Comparison of ENCODE assay signal across 12 cellular contexts in the genomic region with DNA sequence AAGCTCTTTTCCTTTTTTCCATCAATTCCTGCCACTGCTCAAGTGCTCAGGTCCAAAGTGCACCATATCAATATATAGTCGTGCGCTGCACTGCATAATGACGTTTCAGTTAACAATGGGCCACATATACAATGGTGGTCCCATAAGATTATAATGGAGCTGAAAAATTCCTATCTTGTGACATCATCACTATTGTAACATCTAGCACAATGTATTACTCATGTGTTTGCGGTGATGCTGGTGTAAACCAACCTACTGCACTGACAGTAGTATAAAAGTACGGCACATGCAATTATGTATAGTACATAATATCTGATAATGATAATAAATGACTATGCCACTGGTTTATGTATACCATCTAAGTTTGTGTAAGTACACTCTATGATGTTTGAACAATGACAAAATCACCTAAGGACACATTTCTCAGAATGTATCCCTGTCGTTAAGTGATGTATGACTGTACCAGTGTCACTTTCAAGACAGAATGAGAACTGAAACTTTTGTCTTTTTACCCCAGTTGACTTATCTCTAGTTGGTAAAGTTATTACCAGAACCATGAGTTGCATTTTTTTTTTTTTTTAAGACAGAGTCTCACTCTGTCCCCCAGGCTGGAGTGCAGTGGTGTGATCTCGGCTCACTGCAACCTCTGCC. TPM values are rescaled to one million over a fixed set of nuclear protein-coding genes. Genes with fewer than 3 reads are reported as not detected.
A peak's percentile ranks its signal among the peaks of the same experiment; 100 is the strongest.
DNase-seq lines count a peak whose midpoint lies in the region; ATAC-seq and TF ChIP-seq lines count a peak whose summit lies in the region.
"Had no signal": no experiment of that assay in that cellular context is flagged by ENCODE, and none has a peak within 500 bp of the region (broad histone marks: within the 10 kb centered on the region; RNA-seq: fewer than 3 reads in every experiment).

No MANE protein-coding gene starts in this region.

- DNase-seq in natural killer cell treated with Interleukin-12 subunit alpha and Interleukin-12 subunit beta and Interleukin-15 and Interleukin-18, amount 100 ng/mL, for 72 hours (ENCODE audit: low spot score): no peak
- DNase-seq in natural killer cell (no peak), NCI-H69 (lab: John Stamatoyannopoulos, UW) (peak; percentile 27), kidney glomerular epithelial cell (lab: John Stamatoyannopoulos, UW) (no peak), epidermal melanocyte (ENCODE audit: insufficient read length, low spot score) (no peak), RWPE1 (ENCODE audit: low spot score) (no peak)
- DNase-seq: activated naive CD8-positive, alpha-beta T cell treated with anti-CD3 and anti-CD28 coated beads, Interleukin-2, amount 10 ng/mL, durations not matched to agents 7 days and 5 days; NCI-H2029 treated with DMSO at 0.1 percent for 48 hours had no signal

- H3K27ac Mint-ChIP-seq in natural killer cell treated with Interleukin-12 subunit alpha and Interleukin-12 subunit beta and Interleukin-15 and Interleukin-18, amount 100 ng/mL, for 72 hours: peak overlapping the region in 1 of 2 donors; percentile 52
- no peak overlapping the region for H3K27ac Mint-ChIP-seq in natural killer cell
- H3K27ac Mint-ChIP-seq: activated naive CD8-positive, alpha-beta T cell treated with anti-CD3 and anti-CD28 coated beads, Interleukin-2, amount 10 ng/mL, durations not matched to agents 7 days and 5 days; T-helper 1 cell treated with Interleukin-12 subunit alpha and Interleukin-12 subunit beta and Interleukin-4 antibody, amounts not matched to agents 30 μg/mL and 1 μg/mL, for 36 hours had no signal

- CTCF ChIA-PET in RWPE1 (lab: Yijun Ruan, JAX): interaction anchor here (0.6 kb wide), 1 partner anchor 428 kb away, joined by 3 read pairs; no protein-coding TSS in a partner anchor

- TF ChIP-seq CTCF in natural killer cell (IDR thresholded peaks at IDR 0.05): no peak
- TF ChIP-seq CTCF in RWPE1 (conservative IDR thresholded peaks at IDR 0.05; ENCODE audit: low read depth): no peak

- peaks cover 0 to 6% of the 10 kb centered on the region in 2 donors for H3K4me1 Mint-ChIP-seq in natural killer cell treated with Interleukin-12 subunit alpha and Interleukin-12 subunit beta and Interleukin-15 and Interleukin-18, amount 100 ng/mL, for 72 hours (ENCODE audit: low read depth in 2 of 2)
- H3K4me1 Mint-ChIP-seq in natural killer cell: no peaks in the 10 kb centered on the region
- H3K4me1 Mint-ChIP-seq: activated naive CD8-positive, alpha-beta T cell treated with anti-CD3 and anti-CD28 coated beads, Interleukin-2, amount 10 ng/mL, durations not matched to agents 7 days and 5 days had no signal

- H3K27me3 Mint-ChIP-seq in natural killer cell treated with Interleukin-12 subunit alpha and Interleukin-12 subunit beta and Interleukin-15 and Interleukin-18, amount 100 ng/mL, for 72 hours: peaks cover 22 to 45% of the 10 kb centered on the region in 2 donors
- H3K27me3 Mint-ChIP-seq in natural killer cell (ENCODE audit: low read depth in 2 of 2): peaks cover 10 to 61% of the 10 kb centered on the region in 2 donors

- H3K9me3 Mint-ChIP-seq in natural killer cell treated with Interleukin-12 subunit alpha and Interleukin-12 subunit beta and Interleukin-15 and Interleukin-18, amount 100 ng/mL, for 72 hours: no peaks in the 10 kb centered on the region
- no peaks in the 10 kb centered on the region for H3K9me3 Mint-ChIP-seq in natural killer cell
- H3K9me3 Mint-ChIP-seq: activated naive CD8-positive, alpha-beta T cell treated with anti-CD3 and anti-CD28 coated beads, Interleukin-2, amount 10 ng/mL, durations not matched to agents 7 days and 5 days; T-helper 1 cell treated with Interleukin-12 subunit alpha and Interleukin-12 subunit beta and Interleukin-4 antibody, amounts not matched to agents 30 μg/mL and 1 μg/mL, for 36 hours had no signal

- peak; percentile 67 to 91 for ATAC-seq in natural killer cell treated with Interleukin-12 subunit alpha and Interleukin-12 subunit beta and Interleukin-15 and Interleukin-18, amount 100 ng/mL, for 72 hours
- ATAC-seq in natural killer cell (no peak), HG02763 (IDR thresholded peaks at IDR 0.05; ENCODE audit: unreplicated experiment) (peak; percentile 91), esophagus mucosa (no peak)

- H3K4me3 Mint-ChIP-seq in natural killer cell treated with Interleukin-12 subunit alpha and Interleukin-12 subunit beta and Interleukin-15 and Interleukin-18, amount 100 ng/mL, for 72 hours: peak overlapping the region; percentile 78
- no peak overlapping the region for H3K4me3 Mint-ChIP-seq in natural killer cell
- H3K4me3 Mint-ChIP-seq: activated naive CD8-positive, alpha-beta T cell treated with anti-CD3 and anti-CD28 coated beads, Interleukin-2, amount 10 ng/mL, durations not matched to agents 7 days and 5 days; T-helper 1 cell treated with Interleukin-12 subunit alpha and Interleukin-12 subunit beta and Interleukin-4 antibody, amounts not matched to agents 30 μg/mL and 1 μg/mL, for 36 hours had no signal

- H3K36me3 Mint-ChIP-seq in natural killer cell treated with Interleukin-12 subunit alpha and Interleukin-12 subunit beta and Interleukin-15 and Interleukin-18, amount 100 ng/mL, for 72 hours: no peaks in the 10 kb centered on the region
- no peaks in the 10 kb centered on the region for H3K36me3 Mint-ChIP-seq in natural killer cell
- H3K36me3 Mint-ChIP-seq: activated naive CD8-positive, alpha-beta T cell treated with anti-CD3 and anti-CD28 coated beads, Interleukin-2, amount 10 ng/mL, durations not matched to agents 7 days and 5 days had no signal

- intact Hi-C loops in natural killer cell (cut with micrococcal nuclease): no loop called here

- POLR2A ChIA-PET in RWPE1 (lab: Yijun Ruan, JAX; ENCODE audit: low non-redundant PET): no interaction called here

- H3K27ac ChIP-seq in RWPE1: no peak overlapping the region
- H3K27ac ChIP-seq: neutrophil had no signal

RNA-seq across cellular contexts. Expression of a gene that starts 53.7 kb away (rescaled TPM):
- total RNA-seq in natural killer cell treated with Interleukin-12 subunit alpha and Interleukin-12 subunit beta and Interleukin-15 and Interleukin-18, amount 100 ng/mL, for 72 hours: not detected
- total RNA-seq in natural killer cell (not detected), esophagus mucosa (not detected)
- total RNA-seq: activated naive CD8-positive, alpha-beta T cell treated with anti-CD3 and anti-CD28 coated beads, Interleukin-2, amount 10 ng/mL, durations not matched to agents 7 days and 5 days had no signal

Comparison
In these comparisons a context has a peak if more than half of its experiments do, and no peak if none do; other contexts are left out.
1. ATAC-seq: peak in natural killer cell treated with Interleukin-12 subunit alpha and Interleukin-12 subunit beta and Interleukin-15 and Interleukin-18, amount 100 ng/mL, for 72 hours (2 of 2) and HG02763 (single experiment); none in natural killer cell (0 of 3) and esophagus mucosa (single experiment).